Comparison of ENCODE assay signal across 9 cellular contexts in genomic region chr4:15920723-15921591, GRCh38. TPM values are rescaled to one million over a fixed set of nuclear protein-coding genes. Genes with fewer than 3 reads are reported as not detected.
DNase-seq lines count a peak whose midpoint lies in the region; ATAC-seq and TF ChIP-seq lines count a peak whose summit lies in the region.
"Had no signal": no experiment of that assay in that cellular context is flagged by ENCODE, and none has a peak within 500 bp of the region (broad histone marks: within the 10 kb centered on the region; RNA-seq: fewer than 3 reads in every experiment).

No MANE protein-coding gene starts in this region.

- H2AK5ac ChIP-seq in IMR-90 (ENCODE audit: low read depth, low read length): peak overlapping the region; percentile 86

- BruUV-seq in IMR-90 (replicated peaks; lab: Mats Ljungman, UMichigan): no TSS peak

- H3K4me3 ChIP-seq in AG10803 (ENCODE audit: low read length): no peak overlapping the region
- no peak overlapping the region for H3K4me3 ChIP-seq in IMR-90 (ENCODE audit: insufficient read depth, low read depth, low read length)
- H3K4me3 ChIP-seq in lung: no peak overlapping the region

- DNase-seq in AG10803 (ENCODE audit: low read depth) (peak; percentile 96), IMR-90 (peak; percentile 99), brain pericyte (ENCODE audit: low read depth, low spot score) (peak; percentile 75), lung (ENCODE audit: low spot score) (peak; percentile 84), GF-D8 (lab: John Stamatoyannopoulos, UW) (no peak), NOMO-1 treated with dmso at 0.1 percent for 144 hours (lab: John Stamatoyannopoulos, UW; ENCODE audit: unreplicated experiment) (no peak)
- DNase-seq in stimulated activated CD4-positive, alpha-beta T cell treated with anti-CD3 and anti-CD28 coated beads, Interleukin-4, amount 100 ng/mL, for 1 hour: no peak
- DNase-seq: activated CD4-positive, alpha-beta T cell treated with anti-CD3 and anti-CD28 coated beads for 4 hours had no signal

- no peak overlapping the region; the same call in 1 of the 2 replicates for H3K9ac ChIP-seq in IMR-90 (ENCODE audit: low read depth, low read length)

- no peak for TF ChIP-seq RAD21 in IMR-90 (IDR thresholded peaks at IDR 0.05; ENCODE audit: low read length)

- peak overlapping the region; percentile 44 for H3K27ac ChIP-seq in IMR-90 (ENCODE audit: insufficient read depth, low read length)
- no peak overlapping the region for H3K27ac ChIP-seq in lung (ENCODE audit: low read depth in 1 of 2, low read length in 1 of 2)

- H4K20me1 ChIP-seq in IMR-90 (ENCODE audit: insufficient read depth, low read length): no peaks in the 10 kb centered on the region

- peak overlapping the region; percentile 78 for H2AFZ ChIP-seq in IMR-90 (replicated peaks; ENCODE audit: low read length, poor library complexity)

- peak overlapping the region; percentile 99 for H2BK120ac ChIP-seq in IMR-90 (ENCODE audit: low read depth, low read length)

- peak overlapping the region; percentile 16 for H4K5ac ChIP-seq in IMR-90 (ENCODE audit: low read depth, low read length)

- peaks cover 13% of the 10 kb centered on the region for H3K9me1 ChIP-seq in IMR-90 (ENCODE audit: insufficient read depth, low read length)

- H3K23ac ChIP-seq in IMR-90 (ENCODE audit: low read depth, low read length): peak overlapping the region; percentile 84

- peak overlapping the region; percentile 91; the same call in 1 of the 2 replicates for H3K18ac ChIP-seq in IMR-90 (ENCODE audit: low read depth, low read length)

- H3K56ac ChIP-seq in IMR-90 (ENCODE audit: extremely low read depth, insufficient read depth, low read length): peak overlapping the region; percentile 98

- H3K27me3 ChIP-seq in IMR-90 (ENCODE audit: control insufficient read depth, insufficient read depth, low read length) (no peaks in the 10 kb centered on the region), lung (ENCODE audit: control insufficient read depth, insufficient read depth) (no peaks in the 10 kb centered on the region)

- peak overlapping the region; percentile 92 for H2AK9ac ChIP-seq in IMR-90 (replicated peaks; ENCODE audit: low read depth, low read length, poor library complexity)

- peak overlapping the region; percentile 84 to 86 for H4K8ac ChIP-seq in IMR-90 (ENCODE audit: low read depth in 2 of 2, low read length in 2 of 2)

- H2BK15ac ChIP-seq in IMR-90 (ENCODE audit: low read depth, low read length): peak overlapping the region; percentile 96

- H2BK5ac ChIP-seq in IMR-90 (ENCODE audit: low read depth, low read length, poor library complexity, severe bottlenecking): peak overlapping the region; percentile 97

- intact Hi-C loops in IMR-90 (cut with micrococcal nuclease): loop anchor here (2.0 kb wide), 1 partner anchor 26 kb away; no protein-coding TSS in a partner anchor

- H3K9me3 ChIP-seq in IMR-90 (ENCODE audit: control insufficient read depth, insufficient read depth, low read length): no peaks in the 10 kb centered on the region
- H3K9me3 ChIP-seq in lung (ENCODE audit: control insufficient read depth in 2 of 2, insufficient read depth in 1 of 2, low read length in 1 of 2): no peaks in the 10 kb centered on the region

- H3K79me1 ChIP-seq in IMR-90 (ENCODE audit: low read depth in 1 of 2, low read length in 2 of 2): no peaks in the 10 kb centered on the region

- CTCF ChIA-PET in IMR-90 (lab: Yijun Ruan, JAX): interaction anchor here (1.0 kb wide), 1 partner anchor 35 kb away, joined by 3 read pairs; no protein-coding TSS in a partner anchor

- H4K91ac ChIP-seq in IMR-90 (ENCODE audit: insufficient read depth, low read depth, low read length): peak overlapping the region; percentile 92

- TF ChIP-seq CTCF in AG10803 (conservative IDR thresholded peaks at IDR 0.05; ENCODE audit: low read length) (no peak), IMR-90 (conservative IDR thresholded peaks at IDR 0.05; ENCODE audit: low read depth, low read length) (no peak), lung (IDR thresholded peaks at IDR 0.05; ENCODE audit: control extremely low read depth, extremely low read depth) (no peak)

- H3K36me3 ChIP-seq in IMR-90 (ENCODE audit: control insufficient read depth, insufficient read depth, low read length) (no peaks in the 10 kb centered on the region), lung (ENCODE audit: control insufficient read depth in 2 of 2, insufficient read depth in 2 of 2, low read length in 2 of 2) (no peaks in the 10 kb centered on the region)

- H3K4ac ChIP-seq in IMR-90 (ENCODE audit: low read depth, low read length): peak overlapping the region; percentile 97

- dilution Hi-C loops in IMR-90 (cut with HindIII; ENCODE audit: low sequenced_read_pairs, unreplicated experiment): no loop called here

- in situ Hi-C loops in IMR-90 (cut with MboI; ENCODE audit: low sequenced_read_pairs): no loop called here

- POLR2A ChIA-PET in IMR-90 (lab: Charles Lee; ENCODE audit: unreplicated experiment): interaction anchor here (1.8 kb wide), 1 partner anchor 11 kb away, joined by 4 read pairs; no protein-coding TSS in a partner anchor

- peaks cover 9% of the 10 kb centered on the region for H3K4me1 ChIP-seq in IMR-90 (ENCODE audit: control insufficient read depth, insufficient read depth, low read length)
- peaks cover 0 to 2% of the 10 kb centered on the region in 2 donors for H3K4me1 ChIP-seq in lung (ENCODE audit: control insufficient read depth in 2 of 2, insufficient read depth in 2 of 2, low read length in 2 of 2)

- peak overlapping the region; percentile 56; the same call in 1 of the 2 replicates for H3K4me2 ChIP-seq in IMR-90 (ENCODE audit: low read depth, low read length)

- no peak for TF ChIP-seq POLR2A in IMR-90 (IDR thresholded peaks at IDR 0.05; ENCODE audit: low read depth, low read length)

- ATAC-seq in IMR-90 (ENCODE audit: low read depth): peak; percentile 93
- ATAC-seq in lung (ENCODE audit: insufficient read depth, low FRiP score): peak; percentile 83
- no peak for ATAC-seq in GM21717 (IDR thresholded peaks at IDR 0.05; ENCODE audit: unreplicated experiment)

- H2BK20ac ChIP-seq in IMR-90 (ENCODE audit: low read depth, low read length): peak overlapping the region; percentile 100

- peak overlapping the region; percentile 58 for H3K14ac ChIP-seq in IMR-90 (replicated peaks; ENCODE audit: low read depth, low read length)

- WGBS in IMR-90 (ENCODE audit: extremely low coverage in 2 of 2, insufficient read length in 1 of 2), 2 experiments: 0% methylated on average over 1 of the region's 4 CpGs; no CpG with 5 or more reads in 1 of the 2 experiments
- 62 to 80% methylated on average over 4 of the region's 4 CpGs for whole genome bisulfite sequencing in lung, 2 donors

TF ChIP-seq in IMR-90, 13 proteins besides CTCF, POLR2A, EP300 and RAD21:
- TF ChIP-seq SMC3 (IDR thresholded peaks at IDR 0.05; ENCODE audit: low read depth, low read length): no peak
- TF ChIP-seq CEBPB (IDR thresholded peaks at IDR 0.05; ENCODE audit: low read depth, low read length): peak; percentile 59
- peak; percentile 64; the same call in 1 of the 2 replicates for TF ChIP-seq MAFK (IDR thresholded peaks at IDR 0.05; ENCODE audit: low read depth, low read length)
- TF ChIP-seq ELK1 (IDR thresholded peaks at IDR 0.05; ENCODE audit: borderline replicate concordance, low read depth, low read length): no peak
- TF ChIP-seq RFX5 (IDR thresholded peaks at IDR 0.05; ENCODE audit: low read depth, low read length): no peak
- no peak for TF ChIP-seq RCOR1 (IDR thresholded peaks at IDR 0.05; ENCODE audit: insufficient replicate concordance, low read length)
- no peak; the same call in 1 of the 2 replicates for TF ChIP-seq BHLHE40 (IDR thresholded peaks at IDR 0.05; ENCODE audit: low read depth, low read length)
- no peak for TF ChIP-seq MAZ (IDR thresholded peaks at IDR 0.05; ENCODE audit: borderline replicate concordance, low read depth, low read length)
- TF ChIP-seq FOS (IDR thresholded peaks at IDR 0.05; ENCODE audit: low read depth, low read length): peak; percentile 99
- no peak for TF ChIP-seq CHD1 (IDR thresholded peaks at IDR 0.05; ENCODE audit: low read depth, low read length)
- no peak for TF ChIP-seq USF2 (IDR thresholded peaks at IDR 0.05; ENCODE audit: low read depth, low read length)
- no peak for TF ChIP-seq MXI1 (IDR thresholded peaks at IDR 0.05; ENCODE audit: borderline replicate concordance, low read depth, low read length)
- TF ChIP-seq NFE2L2 (IDR thresholded peaks at IDR 0.05; ENCODE audit: low read depth, low read length): no peak

RNA-seq across cellular contexts. Expression of gene FGFBP1, which starts 17.6 kb away (rescaled TPM):
- total RNA-seq in IMR-90 (2012; rRNA removed): under 0.01 TPM in 1 of 2 replicates, not detected in the other
- not detected in 2 replicates for polyA plus RNA-seq in IMR-90 (2012; rRNA removed)
- polyA plus RNA-seq in IMR-90 (2012; cell fraction: cytosol; rRNA removed): not detected in 2 replicates
- polyA plus RNA-seq in IMR-90 (2012; cell fraction: nucleus; rRNA removed; ENCODE audit: low replicate concordance): not detected in 2 replicates
- total RNA-seq in lung: 10 to 100 TPM in 1 of 2 donors, not detected in 1; 19.7 TPM
- polyA plus RNA-seq in lung: 10 to 100 TPM in 1 of 2 donors, 1 to 10 TPM in 1; 7.1 to 45.7 TPM

RNA-seq across cellular contexts. Expression of gene FGFBP2, which starts 42.0 kb away (rescaled TPM):
- total RNA-seq in IMR-90 (2012; rRNA removed) (not detected in 2 replicates), lung (1 to 10 TPM; 1.1 to 1.6 TPM)
- polyA plus RNA-seq in IMR-90 (2012; rRNA removed) (not detected in 2 replicates), lung (1 to 10 TPM in 1 of 2 donors, under 1 TPM in 1; 0.47 to 2.8 TPM)
- not detected in 2 replicates for polyA plus RNA-seq in IMR-90 (2012; cell fraction: cytosol; rRNA removed)
- polyA plus RNA-seq in IMR-90 (2012; cell fraction: nucleus; rRNA removed; ENCODE audit: low replicate concordance): not detected in 2 replicates

Comparison
In these comparisons a context has a peak if more than half of its experiments do, and no peak if none do; other contexts are left out.
1. DNase-seq: peak in AG10803 (single experiment), IMR-90 (single experiment), brain pericyte (single experiment) and lung (single experiment); none in stimulated activated CD4-positive, alpha-beta T cell treated with anti-CD3 and anti-CD28 coated beads, Interleukin-4, amount 100 ng/mL, for 1 hour (single experiment), GF-D8 (single experiment) and NOMO-1 treated with dmso at 0.1 percent for 144 hours (single experiment).